In genomic region chr5:38680094-38680765, GRCh38 we compare ENCODE assay signal across 19 cellular contexts.
DNase-seq lines count a peak whose midpoint lies in the region; TF ChIP-seq lines count a peak whose summit lies in the region.
"Had no signal": no experiment of that assay in that cellular context is flagged by ENCODE, and none has a peak within 500 bp of the region (broad histone marks: within the 10 kb centered on the region; RNA-seq: fewer than 3 reads in every experiment).

No MANE protein-coding gene starts in this region.

- DNase-seq in SK-MEL-5 (ENCODE audit: low read depth, low spot score) (peak; percentile 41), left kidney (ENCODE audit: low read depth, low spot score) (peak; percentile 56), substantia nigra (lab: John Stamatoyannopoulos, UW) (peak in 10 of 49 donors; percentile 2 to 34 (median 16)), sigmoid colon (no peak), HuH-7.5 (ENCODE audit: low spot score) (no peak)
- no peak for DNase-seq in activated T-helper 2 cell treated with anti-CD3 and anti-CD28 coated beads, Interferon-gamma antibody, Interleukin-2, Interleukin-4, amounts not matched to agents 10 μg/mL and 5 μg/mL and 100 μg/mL, durations not matched to agents 14 hours and 24 hours and 36 hours (ENCODE audit: low spot score)
- DNase-seq: ACHN; CD8-positive, alpha-beta T cell; H7; KG1; NCI-H1092 treated with DMSO at 0.1 percent for 48 hours; NCI-H1436 treated with DMSO at 0.1 percent for 48 hours; NCI-H1930; NCI-H226; NCI-H510A treated with DMSO at 0.1 percent for 48 hours; NCI-H774; SJCRH30 had no signal

- 66 to 79% methylated on average over 4 of the region's 4 CpGs for WGBS in sigmoid colon, 2 donors

- in situ Hi-C loops in SK-MEL-5 (cut with HindIII; ENCODE audit: low pct_unique_long_range_greater_than_20kb, low sequenced_read_pairs), result no loop called here

- H3K27ac Mint-ChIP-seq in activated T-helper 2 cell treated with anti-CD3 and anti-CD28 coated beads, Interferon-gamma antibody, Interleukin-2, Interleukin-4, amounts not matched to agents 10 μg/mL and 5 μg/mL and 100 μg/mL, durations not matched to agents 14 hours and 24 hours and 36 hours, result no peak overlapping the region
- H3K27ac Mint-ChIP-seq: CD8-positive, alpha-beta T cell had no signal

- H3K9me3 ChIP-seq in sigmoid colon, result no peaks in the 10 kb centered on the region
- H3K9me3 ChIP-seq: SJCRH30 had no signal

- H3K36me3 Mint-ChIP-seq in activated T-helper 2 cell treated with anti-CD3 and anti-CD28 coated beads, Interferon-gamma antibody, Interleukin-2, Interleukin-4, amounts not matched to agents 10 μg/mL and 5 μg/mL and 100 μg/mL, durations not matched to agents 14 hours and 24 hours and 36 hours (ENCODE audit: low read depth), result no peaks in the 10 kb centered on the region
- H3K36me3 Mint-ChIP-seq: CD8-positive, alpha-beta T cell had no signal

- no peaks in the 10 kb centered on the region for H3K27me3 ChIP-seq in sigmoid colon
- H3K27me3 ChIP-seq: BLaER1 treated with 17β-estradiol and CSF1 and Interleukin-3, amounts not matched to agents 10 nM and 100 nM; SJCRH30 had no signal

- no peak for TF ChIP-seq CTCF in sigmoid colon (IDR thresholded peaks at IDR 0.05)

- intact Hi-C loops in sigmoid colon (cut with DNase I), result no loop called here
- intact Hi-C loops in activated T-helper 2 cell treated with anti-CD3 and anti-CD28 coated beads, Interferon-gamma antibody, Interleukin-2, Interleukin-4, amounts not matched to agents 10 μg/mL and 5 μg/mL and 100 μg/mL, durations not matched to agents 14 hours and 24 hours and 36 hours (cut with micrococcal nuclease), result no loop called here

- H3K4me3 ChIP-seq in sigmoid colon, result no peak overlapping the region
- H3K4me3 ChIP-seq: BLaER1 treated with 17β-estradiol and CSF1 and Interleukin-3, amounts not matched to agents 10 nM and 100 nM; SJCRH30 had no signal

- no peak overlapping the region for H3K4me3 Mint-ChIP-seq in activated T-helper 2 cell treated with anti-CD3 and anti-CD28 coated beads, Interferon-gamma antibody, Interleukin-2, Interleukin-4, amounts not matched to agents 10 μg/mL and 5 μg/mL and 100 μg/mL, durations not matched to agents 14 hours and 24 hours and 36 hours (ENCODE audit: low read depth)
- H3K4me3 Mint-ChIP-seq: CD8-positive, alpha-beta T cell had no signal

- H3K27me3 Mint-ChIP-seq in activated T-helper 2 cell treated with anti-CD3 and anti-CD28 coated beads, Interferon-gamma antibody, Interleukin-2, Interleukin-4, amounts not matched to agents 10 μg/mL and 5 μg/mL and 100 μg/mL, durations not matched to agents 14 hours and 24 hours and 36 hours (ENCODE audit: low read depth), result no peaks in the 10 kb centered on the region

- TF ChIP-seq EP300 in sigmoid colon (IDR thresholded peaks at IDR 0.05), result no peak

- no peaks in the 10 kb centered on the region for H3K4me1 ChIP-seq in sigmoid colon
- H3K4me1 ChIP-seq: BLaER1 treated with 17β-estradiol and CSF1 and Interleukin-3, amounts not matched to agents 10 nM and 100 nM; SJCRH30 had no signal

- H3K27ac ChIP-seq in cingulate gyrus (ENCODE audit: low read depth, low read length), result peak overlapping the region; percentile 86
- peak overlapping the region; percentile 92 for H3K27ac ChIP-seq in substantia nigra (ENCODE audit: low read depth, low read length, poor library complexity, severe bottlenecking)
- H3K27ac ChIP-seq in sigmoid colon, result no peak overlapping the region
- H3K27ac ChIP-seq: BLaER1 treated with 17β-estradiol and CSF1 and Interleukin-3, amounts not matched to agents 10 nM and 100 nM; SJCRH30 had no signal

- no peaks in the 10 kb centered on the region for H3K4me1 Mint-ChIP-seq in activated T-helper 2 cell treated with anti-CD3 and anti-CD28 coated beads, Interferon-gamma antibody, Interleukin-2, Interleukin-4, amounts not matched to agents 10 μg/mL and 5 μg/mL and 100 μg/mL, durations not matched to agents 14 hours and 24 hours and 36 hours (ENCODE audit: low read depth)

- no peaks in the 10 kb centered on the region for H3K9me3 Mint-ChIP-seq in activated T-helper 2 cell treated with anti-CD3 and anti-CD28 coated beads, Interferon-gamma antibody, Interleukin-2, Interleukin-4, amounts not matched to agents 10 μg/mL and 5 μg/mL and 100 μg/mL, durations not matched to agents 14 hours and 24 hours and 36 hours

- no peaks in the 10 kb centered on the region for H3K36me3 ChIP-seq in sigmoid colon
- H3K36me3 ChIP-seq: BLaER1 treated with 17β-estradiol and CSF1 and Interleukin-3, amounts not matched to agents 10 nM and 100 nM; SJCRH30 had no signal

- no peak for TF ChIP-seq POLR2A in sigmoid colon (IDR thresholded peaks at IDR 0.05)

Comparison
In these comparisons a context has a peak if more than half of its experiments do, and no peak if none do; other contexts are left out.
1. DNase-seq: peak in SK-MEL-5 (single experiment) and left kidney (single experiment); none in sigmoid colon (single experiment), activated T-helper 2 cell treated with anti-CD3 and anti-CD28 coated beads, Interferon-gamma antibody, Interleukin-2, Interleukin-4, amounts not matched to agents 10 μg/mL and 5 μg/mL and 100 μg/mL, durations not matched to agents 14 hours and 24 hours and 36 hours (single experiment) and HuH-7.5 (single experiment).
2. H3K27ac ChIP-seq: peak in cingulate gyrus (single experiment) and substantia nigra (single experiment); none in sigmoid colon (0 of 4).